Comparison of ENCODE assay signal across 21 cellular contexts in the genomic region with DNA sequence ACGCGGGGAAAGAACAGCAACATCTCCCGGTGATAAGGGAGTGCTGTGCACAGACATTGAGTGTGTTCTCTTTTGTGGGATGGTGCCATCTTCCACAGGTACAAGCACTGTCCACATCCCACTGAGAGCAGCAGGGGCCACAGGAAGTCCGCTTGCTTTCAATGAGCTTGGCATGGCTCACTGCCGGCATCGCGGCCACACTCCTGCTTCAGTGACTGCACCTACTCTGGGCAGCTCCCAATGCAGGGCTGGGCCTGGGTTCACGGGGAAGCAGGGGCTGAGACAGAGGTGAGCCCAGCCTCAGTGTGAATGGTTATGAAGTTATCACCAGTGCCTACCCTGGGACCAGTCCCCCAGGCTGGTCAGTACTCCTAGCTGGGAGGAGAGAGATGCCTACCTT.
DNase-seq lines count a peak whose midpoint lies in the region; ATAC-seq and TF ChIP-seq lines count a peak whose summit lies in the region.
"Had no signal": no experiment of that assay in that cellular context is flagged by ENCODE, and none has a peak within 500 bp of the region (broad histone marks: within the 10 kb centered on the region; RNA-seq: fewer than 3 reads in every experiment).

No MANE protein-coding gene starts in this region.

- no peak for TF ChIP-seq CTCF in dorsolateral prefrontal cortex (IDR thresholded peaks at IDR 0.05 in 54 of 56, conservative IDR thresholded peaks at IDR 0.05 in 2 of 56; ENCODE audit: low read depth in 1 of 56, partially characterized antibody in 56 of 56)
- TF ChIP-seq CTCF in lung (IDR thresholded peaks at IDR 0.05; ENCODE audit: control extremely low read depth, extremely low read depth): no peak
- no peak for TF ChIP-seq CTCF in thyroid gland (IDR thresholded peaks at IDR 0.05)
- no peak for TF ChIP-seq CTCF in MCF 10A (IDR thresholded peaks at IDR 0.05; ENCODE audit: unreplicated experiment)

- ATAC-seq in lung (ENCODE audit: insufficient read depth, low FRiP score) (no peak), T-cell (replicated peaks in 1 of 4) (no peak)
- ATAC-seq: activated CD8-positive, alpha-beta T cell treated with anti-CD3 and anti-CD28 coated beads for 36 hours; activated T-helper 17 cell treated with anti-CD3 and anti-CD28 coated beads, Interleukin-2, amount 50 U/mL, for 72 hours; esophagus mucosa had no signal

- no peak overlapping the region for H3K4me3 Mint-ChIP-seq in MCF 10A (ENCODE audit: unreplicated experiment)
- no peak overlapping the region for H3K4me3 Mint-ChIP-seq in T-cell
- H3K4me3 Mint-ChIP-seq: activated CD8-positive, alpha-beta T cell treated with anti-CD3 and anti-CD28 coated beads for 36 hours; activated T-helper 17 cell treated with anti-CD3 and anti-CD28 coated beads, Interleukin-2, amount 50 U/mL, for 72 hours; CD4-positive, alpha-beta T cell; dendritic cell treated with granulocyte-macrophage colony-stimulating factor and Interleukin-4, amounts not matched to agents 40 ng/mL and 50 ng/mL, for 4 days had no signal

- DNase-seq in DMS 273 (lab: John Stamatoyannopoulos, UW; ENCODE audit: unreplicated experiment): peak; percentile 35
- no peak for DNase-seq in DMS 273 treated with DMSO at 0.1 percent for 48 hours (lab: John Stamatoyannopoulos, UW)
- peak in 1 of 10 donors; percentile 76 for DNase-seq in dorsolateral prefrontal cortex
- no peak for DNase-seq in lung (ENCODE audit: low spot score)
- DNase-seq in thyroid gland: peak; percentile 35 to 68
- no peak for DNase-seq in posterior vena cava (ENCODE audit: low spot score)
- no peak for DNase-seq in MCF 10A (ENCODE audit: unreplicated experiment)
- no peak for DNase-seq in T-cell
- DNase-seq: activated CD8-positive, alpha-beta T cell treated with anti-CD3 and anti-CD28 coated beads for 36 hours; amygdala; CD4-positive, alpha-beta T cell; NCI-H1436; NCI-H446; stimulated activated CD4-positive, alpha-beta T cell treated with anti-CD3 and anti-CD28 coated beads, Interleukin-2, amount 100 ng/mL, for 24 hours had no signal

- peaks cover 14 to 22% of the 10 kb centered on the region in 2 donors for H3K4me1 ChIP-seq in lung (ENCODE audit: control insufficient read depth in 2 of 2, insufficient read depth in 2 of 2, low read length in 2 of 2)
- H3K4me1 ChIP-seq in thyroid gland: peaks cover 37 to 39% of the 10 kb centered on the region in 2 donors
- H3K4me1 ChIP-seq: prostate gland had no signal

- intact Hi-C loops in dorsolateral prefrontal cortex (cut with DNase I) (no loop called here), thyroid gland (cut with DNase I) (no loop called here), posterior vena cava (cut with DNase I) (no loop called here), MCF 10A (cut with micrococcal nuclease) (no loop called here)

- no TSS peak for BruUV-seq in MCF 10A (replicated peaks; lab: Mats Ljungman, UMichigan)

- no peaks in the 10 kb centered on the region for H3K9me3 Mint-ChIP-seq in MCF 10A (ENCODE audit: unreplicated experiment)
- H3K9me3 Mint-ChIP-seq in T-cell: no peaks in the 10 kb centered on the region
- H3K9me3 Mint-ChIP-seq: activated CD8-positive, alpha-beta T cell treated with anti-CD3 and anti-CD28 coated beads for 36 hours; activated T-helper 17 cell treated with anti-CD3 and anti-CD28 coated beads, Interleukin-2, amount 50 U/mL, for 72 hours; CD4-positive, alpha-beta T cell; dendritic cell treated with granulocyte-macrophage colony-stimulating factor and Interleukin-4, amounts not matched to agents 40 ng/mL and 50 ng/mL, for 4 days had no signal

- no peaks in the 10 kb centered on the region for H3K27me3 ChIP-seq in dorsolateral prefrontal cortex
- H3K27me3 ChIP-seq in lung (ENCODE audit: control insufficient read depth, insufficient read depth): no peaks in the 10 kb centered on the region
- H3K27me3 ChIP-seq in thyroid gland: no peaks in the 10 kb centered on the region
- H3K27me3 ChIP-seq: tibial nerve had no signal

- H3K27me3 Mint-ChIP-seq in MCF 10A (ENCODE audit: insufficient read depth, unreplicated experiment) (no peaks in the 10 kb centered on the region), T-cell (peaks cover 0 to 3% of the 10 kb centered on the region in 2 donors)
- H3K27me3 Mint-ChIP-seq: activated CD8-positive, alpha-beta T cell treated with anti-CD3 and anti-CD28 coated beads for 36 hours; activated T-helper 17 cell treated with anti-CD3 and anti-CD28 coated beads, Interleukin-2, amount 50 U/mL, for 72 hours; CD4-positive, alpha-beta T cell had no signal

- no peaks in the 10 kb centered on the region for H3K9me3 ChIP-seq in lung (ENCODE audit: control insufficient read depth in 2 of 2, insufficient read depth in 1 of 2, low read length in 1 of 2)
- no peaks in the 10 kb centered on the region for H3K9me3 ChIP-seq in thyroid gland
- H3K9me3 ChIP-seq: prostate gland, tibial nerve had no signal

- 62 to 73% methylated on average over 8 of the region's 8 CpGs for WGBS in lung, 2 donors
- WGBS in thyroid gland, 2 donors: 71 to 83% methylated on average over 4 to 7 of the region's 8 CpGs

- H3K36me3 Mint-ChIP-seq in MCF 10A (ENCODE audit: insufficient read depth, unreplicated experiment): no peaks in the 10 kb centered on the region
- no peaks in the 10 kb centered on the region for H3K36me3 Mint-ChIP-seq in T-cell

- H3K36me3 ChIP-seq in lung (ENCODE audit: control insufficient read depth in 2 of 2, insufficient read depth in 2 of 2, low read length in 2 of 2): no peaks in the 10 kb centered on the region
- H3K36me3 ChIP-seq in thyroid gland: no peaks in the 10 kb centered on the region
- H3K36me3 ChIP-seq: prostate gland, tibial nerve had no signal

- H3K27ac Mint-ChIP-seq in MCF 10A (ENCODE audit: low read depth, unreplicated experiment) (no peak overlapping the region), T-cell (no peak overlapping the region)
- H3K27ac Mint-ChIP-seq: activated CD8-positive, alpha-beta T cell treated with anti-CD3 and anti-CD28 coated beads for 36 hours; activated T-helper 17 cell treated with anti-CD3 and anti-CD28 coated beads, Interleukin-2, amount 50 U/mL, for 72 hours; CD4-positive, alpha-beta T cell; dendritic cell treated with granulocyte-macrophage colony-stimulating factor and Interleukin-4, amounts not matched to agents 40 ng/mL and 50 ng/mL, for 4 days had no signal

- no peak for TF ChIP-seq POLR2A in thyroid gland (IDR thresholded peaks at IDR 0.05)

- H3K4me3 ChIP-seq in dorsolateral prefrontal cortex (peak overlapping the region in 7 of 59 donors; percentile 10 to 38 (median 31)), lung (no peak overlapping the region), thyroid gland (replicated peaks in 1 of 3) (no peak overlapping the region)
- H3K4me3 ChIP-seq: prostate gland had no signal

- H3K27ac ChIP-seq in dorsolateral prefrontal cortex: peak overlapping the region in 32 of 59 donors; percentile 21 to 88 (median 74)
- H3K27ac ChIP-seq in lung (ENCODE audit: low read depth in 1 of 2, low read length in 1 of 2): peak overlapping the region; percentile 76 to 93
- H3K27ac ChIP-seq in thyroid gland: peak overlapping the region; percentile 74 to 92 (median 87)
- H3K27ac ChIP-seq: 22Rv1, HL-60, prostate gland had no signal

- CTCF ChIA-PET in MCF 10A (lab: Yijun Ruan, JAX): interaction anchor here (0.6 kb wide), 1 partner anchor 20 kb away, joined by 4 read pairs; no protein-coding TSS in a partner anchor
- CTCF ChIA-PET in T-cell (lab: Charles Lee): interaction anchor here in 1 of 2 donors (0.7 kb wide), 1 partner anchor 481 kb away, joined by 3 read pairs; no protein-coding TSS in a partner anchor

- H3K4me1 Mint-ChIP-seq in MCF 10A (ENCODE audit: insufficient read depth, unreplicated experiment): no peaks in the 10 kb centered on the region
- no peaks in the 10 kb centered on the region for H3K4me1 Mint-ChIP-seq in T-cell
- H3K4me1 Mint-ChIP-seq: activated T-helper 17 cell treated with anti-CD3 and anti-CD28 coated beads, Interleukin-2, amount 50 U/mL, for 72 hours had no signal

- POLR2A ChIA-PET in MCF 10A (lab: Yijun Ruan, JAX): no interaction called here
- POLR2A ChIA-PET in T-cell (lab: Charles Lee): no interaction called here

Comparison
In these comparisons a context has a peak if more than half of its experiments do, and no peak if none do; other contexts are left out.
1. DNase-seq: peak in DMS 273 (single experiment) and thyroid gland (2 of 2); none in DMS 273 treated with DMSO at 0.1 percent for 48 hours (single experiment), lung (single experiment), posterior vena cava (single experiment), MCF 10A (single experiment) and T-cell (0 of 34).
2. Peak in every context shown above with its lines, with median percentiles within 50 percentile points of each other: H3K27ac ChIP-seq.